Comparison of ENCODE assay signal across 9 cellular contexts in genomic region chr11:19240420-19241259, GRCh38. TPM values are rescaled to one million over a fixed set of nuclear protein-coding genes. Genes with fewer than 3 reads are reported as not detected.
DNase-seq lines count a peak whose midpoint lies in the region; ATAC-seq, FAIRE-seq and TF ChIP-seq lines count a peak whose summit lies in the region.
"Had no signal": no experiment of that assay in that cellular context is flagged by ENCODE, and none has a peak within 500 bp of the region (broad histone marks: within the 10 kb centered on the region; RNA-seq: fewer than 3 reads in every experiment).

E2F8 (minus strand) TSS chr11:19240945; CDS start chr11:19240121, 824 bp downstream.

- POLR2A ChIA-PET in HepG2 (lab: Yijun Ruan, JAX), result no interaction called here

- 0 out of 4 replicates have a peak, but pooled peaks of 1 of the 2 experiments have one; percentile 15 for TF ChIP-seq EP300 in HepG2 (IDR thresholded peaks at IDR 0.05; ENCODE audit: low read depth in 2 of 2, low read length in 2 of 2)
- no peak for TF ChIP-seq EP300 in HepG2 (CRISPR knock-in tag; IDR thresholded peaks at IDR 0.05; ENCODE audit: borderline replicate concordance)

- peak within 1 kb of the TSS in 10 of 11 experiments; percentile 46 to 98 (median 94); a peak in 19 of 22 replicates for H3K27ac ChIP-seq in BLaER1 treated with 17β-estradiol and CSF1 and Interleukin-3, amounts not matched to agents 10 nM and 100 nM
- H3K27ac ChIP-seq in HepG2 (ENCODE audit: extremely low read length, insufficient read depth, low read length), result peak within 1 kb of the TSS; percentile 81

- TF ChIP-seq POLR2A in HepG2 (IDR thresholded peaks at IDR 0.05; ENCODE audit: insufficient read depth in 1 of 2, low read depth in 2 of 2, low read length in 2 of 2), result peak in 1 of 2 experiments; percentile 67; a peak in 1 of 4 replicates

- peaks cover 31 to 52% (median 45%) of the 10 kb centered on the region in 10 experiments for H3K4me1 ChIP-seq in BLaER1 treated with 17β-estradiol and CSF1 and Interleukin-3, amounts not matched to agents 10 nM and 100 nM
- H3K4me1 ChIP-seq in HepG2 (ENCODE audit: insufficient read depth, low read length), result peaks cover 52% of the 10 kb centered on the region

- 0% methylated on average over 23 of the region's 59 CpGs for WGBS in HepG2 (ENCODE audit: low lambda C conversion rate)

- no peak for TF ChIP-seq RAD21 in HepG2 (CRISPR knock-in tag; IDR thresholded peaks at IDR 0.05)

- peaks cover 34% of the 10 kb centered on the region for H3K4me1 Mint-ChIP-seq in activated CD4-positive, alpha-beta T cell treated with anti-CD3 and anti-CD28 coated beads, Interleukin-2, amount 10 ng/mL, durations not matched to agents 24 days and 14 days
- H3K4me1 Mint-ChIP-seq in dendritic cell treated with granulocyte-macrophage colony-stimulating factor and Interleukin-4, amounts not matched to agents 40 ng/mL and 50 ng/mL, for 4 days (ENCODE audit: low read depth), result peaks cover 32% of the 10 kb centered on the region

- in situ Hi-C loops in HepG2 (cut with HindIII; ENCODE audit: extremely low pct_ligation_motif_present, low pct_unique_long_range_greater_than_20kb), result no loop called here

- H3K27ac Mint-ChIP-seq in activated CD4-positive, alpha-beta T cell treated with anti-CD3 and anti-CD28 coated beads, Interleukin-2, amount 10 ng/mL, durations not matched to agents 24 days and 14 days, result peak within 1 kb of the TSS; percentile 91
- H3K27ac Mint-ChIP-seq in dendritic cell treated with granulocyte-macrophage colony-stimulating factor and Interleukin-4, amounts not matched to agents 40 ng/mL and 50 ng/mL, for 4 days, result peak within 1 kb of the TSS; percentile 33

- peak within 1 kb of the TSS; percentile 25 for H2AFZ ChIP-seq in HepG2 (ENCODE audit: low read length)

- H3K9ac ChIP-seq in BLaER1 treated with 17β-estradiol and CSF1 and Interleukin-3, amounts not matched to agents 10 nM and 100 nM, result peak within 1 kb of the TSS; percentile 66 to 97 (median 93)
- H3K9ac ChIP-seq in HepG2 (ENCODE audit: insufficient read depth, low read depth, low read length), result peak within 1 kb of the TSS; percentile 68

- ATAC-seq in GM19372 (IDR thresholded peaks at IDR 0.05; ENCODE audit: low read depth, unreplicated experiment) (peak; percentile 84), HG03521 (IDR thresholded peaks at IDR 0.05; ENCODE audit: unreplicated experiment) (peak; percentile 87), HepG2 (peak; percentile 93)

- no peak for TF ChIP-seq CTCF in HepG2 (CRISPR knock-in tag; IDR thresholded peaks at IDR 0.05)

- H3K4me3 ChIP-seq in BLaER1 treated with 17β-estradiol and CSF1 and Interleukin-3, amounts not matched to agents 10 nM and 100 nM, result peak within 1 kb of the TSS; percentile 67 to 90 (median 82)
- H3K4me3 ChIP-seq in HepG2 (replicated peaks in 1 of 3; ENCODE audit: insufficient read depth in 1 of 3, low read depth in 2 of 3, low read length in 3 of 3), result peak within 1 kb of the TSS; percentile 72 to 81 (median 78)

- H3K4me2 ChIP-seq in BLaER1 treated with 17β-estradiol and CSF1 and Interleukin-3, amounts not matched to agents 10 nM and 100 nM, result peak within 1 kb of the TSS; percentile 92 to 99 (median 98)
- peak within 1 kb of the TSS; percentile 81 for H3K4me2 ChIP-seq in HepG2 (ENCODE audit: low read depth, low read length)

- CTCF ChIA-PET in HepG2 (lab: Yijun Ruan, JAX; ENCODE audit: low intra/inter-chr PET ratio, low total read pairs), result no interaction called here

- peaks cover 9% of the 10 kb centered on the region for H3K79me2 ChIP-seq in HepG2 (ENCODE audit: insufficient read depth, low read length)

- peak within 1 kb of the TSS; percentile 96 for H3K4me3 Mint-ChIP-seq in activated CD4-positive, alpha-beta T cell treated with anti-CD3 and anti-CD28 coated beads, Interleukin-2, amount 10 ng/mL, durations not matched to agents 24 days and 14 days
- H3K4me3 Mint-ChIP-seq in dendritic cell treated with granulocyte-macrophage colony-stimulating factor and Interleukin-4, amounts not matched to agents 40 ng/mL and 50 ng/mL, for 4 days, result peak within 1 kb of the TSS; percentile 92

- intact Hi-C loops in activated CD4-positive, alpha-beta T cell treated with anti-CD3 and anti-CD28 coated beads, Interleukin-2, amount 10 ng/mL, durations not matched to agents 24 days and 14 days (cut with micrococcal nuclease), result loop anchor here (2.0 to 10.0 kb wide), 6 partner anchors 124 to 1228 kb away; partner anchors contain the start of genes LDHA, NAV2, SERGEF and ZDHHC13
- intact Hi-C loops in dendritic cell treated with granulocyte-macrophage colony-stimulating factor and Interleukin-4, amounts not matched to agents 40 ng/mL and 50 ng/mL, for 4 days (cut with micrococcal nuclease), result loop anchor here (2.0 to 5.0 kb wide), 2 partner anchors 124 to 163 kb away; partner anchors contain the start of gene ZDHHC13
- intact Hi-C loops in HepG2 (cut with micrococcal nuclease; ENCODE audit: unreplicated experiment), result no loop called here

- peaks cover 29% of the 10 kb centered on the region for H3K36me3 Mint-ChIP-seq in activated CD4-positive, alpha-beta T cell treated with anti-CD3 and anti-CD28 coated beads, Interleukin-2, amount 10 ng/mL, durations not matched to agents 24 days and 14 days (ENCODE audit: low read depth)
- H3K36me3 Mint-ChIP-seq in dendritic cell treated with granulocyte-macrophage colony-stimulating factor and Interleukin-4, amounts not matched to agents 40 ng/mL and 50 ng/mL, for 4 days (ENCODE audit: low read depth), result peaks cover 7% of the 10 kb centered on the region

- no peaks in the 10 kb centered on the region for H3K9me3 ChIP-seq in BLaER1 treated with 17β-estradiol and CSF1 and Interleukin-3, amounts not matched to agents 10 nM and 100 nM (replicated peaks in 1 of 11)
- H3K9me3 ChIP-seq in HepG2 (ENCODE audit: low read length), result no peaks in the 10 kb centered on the region

- peaks cover 9% of the 10 kb centered on the region for H3K27me3 Mint-ChIP-seq in activated CD4-positive, alpha-beta T cell treated with anti-CD3 and anti-CD28 coated beads, Interleukin-2, amount 10 ng/mL, durations not matched to agents 24 days and 14 days
- H3K27me3 Mint-ChIP-seq in dendritic cell treated with granulocyte-macrophage colony-stimulating factor and Interleukin-4, amounts not matched to agents 40 ng/mL and 50 ng/mL, for 4 days, result peaks cover 13% of the 10 kb centered on the region

- H4K20me1 ChIP-seq in BLaER1 treated with 17β-estradiol and CSF1 and Interleukin-3, amounts not matched to agents 10 nM and 100 nM, result peaks cover 0 to 4% (median 0%) of the 10 kb centered on the region in 11 experiments; a peak in 4 of 22 replicates
- no peaks in the 10 kb centered on the region for H4K20me1 ChIP-seq in HepG2 (ENCODE audit: insufficient read depth, low read length)

- no peaks in the 10 kb centered on the region for H3K9me3 Mint-ChIP-seq in activated CD4-positive, alpha-beta T cell treated with anti-CD3 and anti-CD28 coated beads, Interleukin-2, amount 10 ng/mL, durations not matched to agents 24 days and 14 days
- no peaks in the 10 kb centered on the region for H3K9me3 Mint-ChIP-seq in dendritic cell treated with granulocyte-macrophage colony-stimulating factor and Interleukin-4, amounts not matched to agents 40 ng/mL and 50 ng/mL, for 4 days

- H3K27me3 ChIP-seq in BLaER1 treated with 17β-estradiol and CSF1 and Interleukin-3, amounts not matched to agents 10 nM and 100 nM, result peaks cover 8 to 15% (median 11%) of the 10 kb centered on the region in 11 experiments; a peak in 19 of 22 replicates
- H3K27me3 ChIP-seq in HepG2 (ENCODE audit: control insufficient read depth in 1 of 2, insufficient read depth in 2 of 2, low read length in 2 of 2), result no peaks in the 10 kb centered on the region; a peak in 1 of 5 replicates

- BruUV-seq in HepG2 (replicated peaks; lab: Mats Ljungman, UMichigan), result TSS peak; percentile 69

- FAIRE-seq in HepG2 (lab: Jason Lieb, UNC), result peak; percentile 92
- FAIRE-seq: islet of Langerhans had no signal

- peak; percentile 98 for DNase-seq in NCI-H69 (lab: John Stamatoyannopoulos, UW)
- peak; percentile 98 for DNase-seq in activated CD4-positive, alpha-beta T cell treated with anti-CD3 and anti-CD28 coated beads, Interleukin-2, amount 10 ng/mL, durations not matched to agents 24 days and 14 days
- peak; percentile 92 for DNase-seq in HepG2 (ENCODE audit: low spot score)
- peak; percentile 87 to 89 for DNase-seq in stimulated activated CD4-positive, alpha-beta T cell treated with anti-CD3 and anti-CD28 coated beads, Interleukin-2, amount 100 ng/mL, for 48 hours

- peaks cover 0 to 38% (median 33%) of the 10 kb centered on the region in 11 experiments; a peak in 19 of 22 replicates for H3K36me3 ChIP-seq in BLaER1 treated with 17β-estradiol and CSF1 and Interleukin-3, amounts not matched to agents 10 nM and 100 nM
- peaks cover 4 to 17% of the 10 kb centered on the region in 2 experiments for H3K36me3 ChIP-seq in HepG2 (replicated peaks in 1 of 2; ENCODE audit: control insufficient read depth in 1 of 2, insufficient read depth in 2 of 2, low read length in 2 of 2)

RNA-seq across cellular contexts. Expression of gene E2F8, which starts in this region (rescaled TPM):
- 27.4 and 29.0 TPM in 2 replicates for total RNA-seq in activated CD4-positive, alpha-beta T cell treated with anti-CD3 and anti-CD28 coated beads, Interleukin-2, amount 10 ng/mL, durations not matched to agents 24 days and 14 days
- 8.9 and 9.4 TPM in 2 replicates for total RNA-seq in HepG2 (2016; rRNA removed; fragmentation: Illumina TruSeq; extraction: Trizol)
- total RNA-seq in HepG2 (2016; cell fraction: cytosol; rRNA removed; fragmentation: Illumina TruSeq; extraction: Trizol; ENCODE audit: low read depth), result 1.0 and 1.2 TPM in 2 replicates
- 7.9 and 9.1 TPM in 2 replicates for total RNA-seq in HepG2 (2016; cell fraction: insoluble cytoplasmic fraction; rRNA removed; fragmentation: Illumina TruSeq; extraction: Trizol)
- 3.8 and 4.5 TPM in 2 replicates for total RNA-seq in HepG2 (2016; cell fraction: membrane; rRNA removed; fragmentation: Illumina TruSeq; extraction: Trizol)
- 15.0 and 16.1 TPM in 2 replicates for total RNA-seq in HepG2 (2016; cell fraction: nucleus; rRNA removed; fragmentation: Illumina TruSeq; extraction: Trizol)
- 1.9 and 3.3 TPM in 2 replicates for polyA plus RNA-seq in HepG2 (2011; rRNA removed)
- 1.3 and 1.4 TPM in 2 replicates for polyA plus RNA-seq in HepG2 (2011; cell fraction: cytosol; rRNA removed)
- polyA plus RNA-seq in HepG2 (2011; cell fraction: nucleus; rRNA removed), result 4.7 and 5.3 TPM in 2 replicates
- 1.4 and 2.7 TPM in 2 replicates for polyA plus RNA-seq in HepG2 (2012)
- 0.82 and 0.87 TPM in 2 replicates for polyA plus RNA-seq in HepG2 (2016; cell fraction: cytosol; fragmentation: Illumina TruSeq; extraction: Trizol; ENCODE audit: low read depth)
- polyA plus RNA-seq in HepG2 (2016; cell fraction: insoluble cytoplasmic fraction; fragmentation: Illumina TruSeq; extraction: Trizol; ENCODE audit: low read depth), result 12.0 and 12.3 TPM in 2 replicates
- polyA plus RNA-seq in HepG2 (2016; cell fraction: membrane; fragmentation: Illumina TruSeq; extraction: Trizol; ENCODE audit: low read depth), result 1.9 and 2.2 TPM in 2 replicates
- polyA plus RNA-seq in HepG2 (2016; cell fraction: nucleus; fragmentation: Illumina TruSeq; extraction: Trizol; ENCODE audit: insufficient read depth, low read depth), result 16.9 and 18.0 TPM in 2 replicates
- 3.0 and 4.3 TPM in 2 replicates for polyA minus RNA-seq in HepG2 (2011; rRNA and poly(A)+ RNA removed; ENCODE audit: low replicate concordance)
- 1.2 and 1.7 TPM in 2 replicates for polyA minus RNA-seq in HepG2 (2011; cell fraction: cytosol; rRNA and poly(A)+ RNA removed)
- 18.0 and 25.4 TPM in 2 replicates for polyA minus RNA-seq in HepG2 (2011; cell fraction: nucleus; rRNA and poly(A)+ RNA removed)

Comparison
In these comparisons a context has a peak if more than half of its experiments do, and no peak if none do; other contexts are left out.
1. Peak in every context shown above with its lines: DNase-seq, ATAC-seq, H3K4me3 ChIP-seq and H3K27ac ChIP-seq.